Comparison of ENCODE assay signal across 28 cellular contexts in genomic region chr2:69400121-69400520, GRCh38.
"Had no signal": no experiment of that assay in that cellular context is flagged by ENCODE, and none has a peak within 500 bp of the region (broad histone marks: within the 10 kb centered on the region; RNA-seq: fewer than 3 reads in every experiment).

No MANE protein-coding gene starts in this region.

- H3K4me1 ChIP-seq: esophagus squamous epithelium, foreskin keratinocyte, gastroesophageal sphincter had no signal

- H3K9me3 ChIP-seq: colonic mucosa, esophagus muscularis mucosa, esophagus squamous epithelium, gastrocnemius medialis, gastroesophageal sphincter had no signal

- H3K4me3 ChIP-seq: colonic mucosa, coronary artery, dorsolateral prefrontal cortex, esophagus muscularis mucosa, esophagus squamous epithelium, gastrocnemius medialis, gastroesophageal sphincter, heart left ventricle, heart right ventricle had no signal

- H3K27me3 ChIP-seq: colonic mucosa, dorsolateral prefrontal cortex, esophagus muscularis mucosa, esophagus squamous epithelium, foreskin keratinocyte, gastrocnemius medialis, gastroesophageal sphincter, heart left ventricle, heart right ventricle had no signal

- ATAC-seq: effector memory CD8-positive, alpha-beta T cell; esophagus mucosa; foreskin keratinocyte; gastrocnemius medialis; gastroesophageal sphincter; heart left ventricle; heart right ventricle had no signal

- FAIRE-seq: colon, endometrium, endothelial cell of umbilical vein, frontal cortex had no signal

- DNase-seq: colonic mucosa; cortex of kidney; dermis blood vessel endothelial cell; dorsolateral prefrontal cortex; effector CD4-positive, alpha-beta T cell; effector CD8-positive, alpha-beta T cell; effector memory CD4-positive, alpha-beta T cell; effector memory CD8-positive, alpha-beta T cell; endodermal cell; erythroblast; esophagus squamous epithelium; foreskin fibroblast; foreskin keratinocyte; foreskin melanocyte; gastrocnemius medialis; glutamatergic neuron; head of caudate nucleus; heart left ventricle; heart right ventricle had no signal

- H3K27ac ChIP-seq: colonic mucosa, coronary artery, dorsolateral prefrontal cortex, epithelial cell of prostate, esophagus muscularis mucosa, esophagus squamous epithelium, foreskin keratinocyte, gastrocnemius medialis, gastroesophageal sphincter, heart left ventricle, heart right ventricle had no signal

- H3K36me3 ChIP-seq: colonic mucosa had no signal
